Comparison of ENCODE assay signal across 17 cellular contexts in the genomic region with DNA sequence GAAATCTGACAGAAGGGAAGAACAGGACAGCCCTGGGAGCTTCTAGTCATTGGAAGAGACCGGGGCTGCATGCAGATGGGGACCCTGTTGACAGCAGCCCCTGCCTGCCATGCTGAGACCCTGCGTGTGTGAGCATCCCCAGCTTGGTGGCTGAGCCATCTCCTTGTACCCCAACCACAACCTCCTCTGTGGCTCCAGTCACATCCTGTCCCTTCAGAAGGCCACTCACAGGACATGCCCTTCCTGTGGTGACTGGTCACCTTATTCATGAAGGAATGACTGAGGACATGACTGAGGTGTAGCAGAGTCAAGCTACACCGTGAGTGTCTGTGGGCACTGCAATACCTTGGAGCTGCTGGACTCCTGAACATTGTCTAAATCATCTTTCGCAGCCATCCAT.
DNase-seq lines count a peak whose midpoint lies in the region; ATAC-seq and TF ChIP-seq lines count a peak whose summit lies in the region.
"Had no signal": no experiment of that assay in that cellular context is flagged by ENCODE, and none has a peak within 500 bp of the region (broad histone marks: within the 10 kb centered on the region; RNA-seq: fewer than 3 reads in every experiment).

No MANE protein-coding gene starts in this region.

- CTCF ChIA-PET in activated naive CD4-positive, alpha-beta T cell treated with anti-CD3 and anti-CD28 coated beads, Interleukin-2, amount 10 ng/mL, durations not matched to agents 7 days and 5 days (lab: Charles Lee) = interaction anchor here (0.9 to 1.2 kb wide), 2 partner anchors 51 to 152 kb away, joined by 3 to 4 read pairs; no protein-coding TSS in a partner anchor

- no peak for ATAC-seq in RWPE2 (ENCODE audit: low read depth)
- peak; percentile 26 for ATAC-seq in esophagus mucosa

- H3K36me3 ChIP-seq in RWPE2 (ENCODE audit: low read depth) (no peaks in the 10 kb centered on the region), parathyroid adenoma (ENCODE audit: control insufficient read depth, insufficient read depth, low read length) (no peaks in the 10 kb centered on the region)
- H3K36me3 ChIP-seq: ovary had no signal

- H3K4me1 Mint-ChIP-seq in activated naive CD4-positive, alpha-beta T cell treated with anti-CD3 and anti-CD28 coated beads, Interleukin-2, amount 10 ng/mL, durations not matched to agents 7 days and 5 days = peaks cover 42% of the 10 kb centered on the region

- peaks cover 5% of the 10 kb centered on the region for H3K36me3 Mint-ChIP-seq in activated naive CD4-positive, alpha-beta T cell treated with anti-CD3 and anti-CD28 coated beads, Interleukin-2, amount 10 ng/mL, durations not matched to agents 7 days and 5 days
- H3K36me3 Mint-ChIP-seq: memory B cell had no signal

- no peak overlapping the region for H3K4me3 Mint-ChIP-seq in activated naive CD4-positive, alpha-beta T cell treated with anti-CD3 and anti-CD28 coated beads, Interleukin-2, amount 10 ng/mL, durations not matched to agents 7 days and 5 days
- H3K4me3 Mint-ChIP-seq: memory B cell; stimulated activated naive CD8-positive, alpha-beta T cell treated with anti-CD3 and anti-CD28 coated beads, Interleukin-15, Interleukin-2, amounts not matched to agents 100 ng/mL and 50 ng/mL, for 24 hours had no signal

- H2AFZ ChIP-seq in parathyroid adenoma = peak overlapping the region; percentile 22

- H3K4me3 ChIP-seq in RWPE2 (ENCODE audit: severe bottlenecking) (no peak overlapping the region), parathyroid adenoma (ENCODE audit: low read depth, low read length) (no peak overlapping the region)
- H3K4me3 ChIP-seq: ovary, smooth muscle cell had no signal

- TF ChIP-seq CTCF in RWPE2 (IDR thresholded peaks at IDR 0.05; ENCODE audit: poor library complexity, severe bottlenecking) = no peak
- no peak for TF ChIP-seq CTCF in parathyroid adenoma (IDR thresholded peaks at IDR 0.05)

- peaks cover 7% of the 10 kb centered on the region for H3K27me3 Mint-ChIP-seq in activated naive CD4-positive, alpha-beta T cell treated with anti-CD3 and anti-CD28 coated beads, Interleukin-2, amount 10 ng/mL, durations not matched to agents 7 days and 5 days
- H3K27me3 Mint-ChIP-seq: stimulated activated naive CD8-positive, alpha-beta T cell treated with anti-CD3 and anti-CD28 coated beads, Interleukin-15, Interleukin-2, amounts not matched to agents 100 ng/mL and 50 ng/mL, for 24 hours had no signal

- peaks cover 14% of the 10 kb centered on the region for H3K4me1 ChIP-seq in RWPE2 (ENCODE audit: insufficient read depth, poor library complexity, severe bottlenecking)
- H3K4me1 ChIP-seq in parathyroid adenoma = peaks cover 24% of the 10 kb centered on the region

- H3K27ac ChIP-seq in RWPE2 (ENCODE audit: poor library complexity, severe bottlenecking) = peak overlapping the region; percentile 10
- H3K27ac ChIP-seq in parathyroid adenoma = peak overlapping the region; percentile 61
- H3K27ac ChIP-seq: ovary had no signal

- no peak overlapping the region for H3K9ac ChIP-seq in parathyroid adenoma

- no peaks in the 10 kb centered on the region for H3K9me3 ChIP-seq in RWPE2 (ENCODE audit: severe bottlenecking)
- H3K9me3 ChIP-seq in parathyroid adenoma (ENCODE audit: control insufficient read depth, low read length) = no peaks in the 10 kb centered on the region
- H3K9me3 ChIP-seq: ovary had no signal

- peak overlapping the region; percentile 78 for H3K27ac Mint-ChIP-seq in activated naive CD4-positive, alpha-beta T cell treated with anti-CD3 and anti-CD28 coated beads, Interleukin-2, amount 10 ng/mL, durations not matched to agents 7 days and 5 days
- H3K27ac Mint-ChIP-seq: memory B cell; stimulated activated naive CD8-positive, alpha-beta T cell treated with anti-CD3 and anti-CD28 coated beads, Interleukin-15, Interleukin-2, amounts not matched to agents 100 ng/mL and 50 ng/mL, for 24 hours had no signal

- DNase-seq in activated naive CD4-positive, alpha-beta T cell treated with anti-CD3 and anti-CD28 coated beads, Interleukin-2, amount 10 ng/mL, durations not matched to agents 7 days and 5 days = no peak
- no peak for DNase-seq in activated naive CD4-positive, alpha-beta T cell treated with Interleukin-2 at 50 U/mL for 16 hours
- DNase-seq in RWPE2 (ENCODE audit: low spot score) = no peak
- no peak for DNase-seq in NCI-H748 (lab: John Stamatoyannopoulos, UW; ENCODE audit: unreplicated experiment)
- no peak for DNase-seq in dermis blood vessel endothelial cell
- no peak for DNase-seq in DMS 273 treated with DMSO at 0.1 percent for 48 hours (lab: John Stamatoyannopoulos, UW)
- DNase-seq: activated CD4-positive, alpha-beta T cell treated with anti-CD3 and anti-CD28 coated beads for 48 hours; Caco-2; KBM-7; NCI-H1930; NCI-H524 treated with DMSO at 0.1 percent for 48 hours; ovary had no signal

- H3K27me3 ChIP-seq in RWPE2 (ENCODE audit: insufficient read depth, poor library complexity, severe bottlenecking) (no peaks in the 10 kb centered on the region), parathyroid adenoma (ENCODE audit: control insufficient read depth, insufficient read depth, low read length) (no peaks in the 10 kb centered on the region)
- H3K27me3 ChIP-seq: ovary had no signal

- no peak overlapping the region for H3K4me2 ChIP-seq in parathyroid adenoma (ENCODE audit: low read length)
- H3K4me2 ChIP-seq: smooth muscle cell had no signal

- H3K9me3 Mint-ChIP-seq in activated naive CD4-positive, alpha-beta T cell treated with anti-CD3 and anti-CD28 coated beads, Interleukin-2, amount 10 ng/mL, durations not matched to agents 7 days and 5 days = peaks cover 2% of the 10 kb centered on the region
- H3K9me3 Mint-ChIP-seq: memory B cell; stimulated activated naive CD8-positive, alpha-beta T cell treated with anti-CD3 and anti-CD28 coated beads, Interleukin-15, Interleukin-2, amounts not matched to agents 100 ng/mL and 50 ng/mL, for 24 hours had no signal

- no peaks in the 10 kb centered on the region for H3K79me2 ChIP-seq in parathyroid adenoma
